Comparison of ENCODE assay signal across 1 cellular context in the genomic region with DNA sequence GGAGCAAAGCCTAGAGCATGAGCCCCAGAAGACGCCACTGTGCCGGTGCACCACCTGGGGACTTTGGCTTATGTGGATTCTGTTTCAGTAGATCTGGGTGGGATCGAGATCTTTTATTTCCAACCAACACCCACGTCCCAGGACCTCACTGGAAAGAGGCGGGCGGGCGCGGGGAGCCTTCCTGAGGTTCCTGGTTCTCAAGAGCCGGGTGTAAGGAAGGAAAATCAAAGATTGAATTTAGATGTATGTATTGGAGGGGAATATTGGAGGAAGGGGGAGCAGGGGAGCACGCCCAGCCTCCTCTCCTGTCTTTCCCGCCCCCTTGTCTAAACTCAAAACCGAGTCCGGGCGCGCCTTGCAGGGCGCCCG.
TF ChIP-seq lines count a peak whose summit lies in the region.

No MANE protein-coding gene starts in this region.

TF ChIP-seq in H1, 55 proteins besides CTCF, POLR2A, EP300 and RAD21:
- TF ChIP-seq CBX8 (IDR thresholded peaks at IDR 0.05; ENCODE audit: borderline replicate concordance, low read depth, low read length) (no peak), TCF12 (IDR thresholded peaks at IDR 0.05; ENCODE audit: low read depth, low read length) (no peak)
